ENCODE assay signal across 1 cellular context in the genomic region with DNA sequence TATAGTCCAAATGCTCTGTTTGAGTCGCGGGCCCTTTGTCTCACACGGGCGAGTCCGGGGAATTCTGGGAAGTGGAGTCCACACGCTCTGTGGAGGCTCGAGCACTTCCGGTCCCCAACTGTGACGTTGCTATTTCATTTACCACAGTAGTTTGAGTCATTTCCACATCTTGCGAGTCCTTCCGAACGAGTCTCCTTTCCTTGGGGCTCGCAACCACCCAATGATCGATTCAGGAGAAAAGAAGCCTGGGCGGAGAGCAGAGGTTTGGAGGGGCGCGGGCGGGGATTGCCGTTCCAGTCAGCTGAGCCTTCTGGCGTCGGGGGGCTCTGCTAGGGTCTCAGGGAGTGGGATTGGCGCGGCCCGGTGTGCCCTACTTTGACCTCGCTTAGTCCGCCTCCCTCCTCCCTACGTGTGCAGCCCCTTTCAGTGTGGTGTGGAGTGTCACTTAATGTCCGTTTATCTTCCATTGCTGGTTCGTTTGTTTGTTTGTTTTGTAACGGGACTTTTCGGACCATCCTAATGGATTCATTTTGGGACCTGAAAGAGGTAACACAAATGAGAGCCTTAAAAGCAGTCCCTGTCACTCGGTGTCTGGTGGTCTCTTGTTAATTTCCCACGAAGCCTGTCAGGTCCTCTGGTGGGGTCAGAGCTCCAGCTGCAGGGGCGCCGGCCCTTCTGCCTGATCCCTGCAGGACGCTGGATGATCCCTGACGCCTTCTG.
TF ChIP-seq lines count a peak whose summit lies in the region.

A gene (plus strand): TSS at position 163 of the 720 bp plus-strand sequence. CDS start 58 bp downstream, at position 221.

TF ChIP-seq in IMR-90, 13 proteins besides CTCF, POLR2A, EP300 and RAD21:
- no peak for TF ChIP-seq RFX5 (IDR thresholded peaks at IDR 0.05; ENCODE audit: low read depth, low read length)
- no peak for TF ChIP-seq MAZ (IDR thresholded peaks at IDR 0.05; ENCODE audit: borderline replicate concordance, low read depth, low read length)
- TF ChIP-seq CEBPB (IDR thresholded peaks at IDR 0.05; ENCODE audit: low read depth, low read length) = 0 out of 2 replicates have a peak, but pooled peaks have one; percentile 47
- TF ChIP-seq FOS (IDR thresholded peaks at IDR 0.05; ENCODE audit: low read depth, low read length) = 0 out of 2 replicates have a peak, but pooled peaks have one; percentile 7
- TF ChIP-seq NFE2L2 (IDR thresholded peaks at IDR 0.05; ENCODE audit: low read depth, low read length) = no peak; the same call in 1 of the 2 replicates
- no peak for TF ChIP-seq RCOR1 (IDR thresholded peaks at IDR 0.05; ENCODE audit: insufficient replicate concordance, low read length)
- TF ChIP-seq SMC3 (IDR thresholded peaks at IDR 0.05; ENCODE audit: low read depth, low read length) = no peak
- TF ChIP-seq, protein P1, sequence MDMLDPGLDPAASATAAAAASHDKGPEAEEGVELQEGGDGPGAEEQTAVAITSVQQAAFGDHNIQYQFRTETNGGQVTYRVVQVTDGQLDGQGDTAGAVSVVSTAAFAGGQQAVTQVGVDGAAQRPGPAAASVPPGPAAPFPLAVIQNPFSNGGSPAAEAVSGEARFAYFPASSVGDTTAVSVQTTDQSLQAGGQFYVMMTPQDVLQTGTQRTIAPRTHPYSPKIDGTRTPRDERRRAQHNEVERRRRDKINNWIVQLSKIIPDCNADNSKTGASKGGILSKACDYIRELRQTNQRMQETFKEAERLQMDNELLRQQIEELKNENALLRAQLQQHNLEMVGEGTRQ (IDR thresholded peaks at IDR 0.05; ENCODE audit: low read depth, low read length) = no peak
- TF ChIP-seq, protein P2, sequence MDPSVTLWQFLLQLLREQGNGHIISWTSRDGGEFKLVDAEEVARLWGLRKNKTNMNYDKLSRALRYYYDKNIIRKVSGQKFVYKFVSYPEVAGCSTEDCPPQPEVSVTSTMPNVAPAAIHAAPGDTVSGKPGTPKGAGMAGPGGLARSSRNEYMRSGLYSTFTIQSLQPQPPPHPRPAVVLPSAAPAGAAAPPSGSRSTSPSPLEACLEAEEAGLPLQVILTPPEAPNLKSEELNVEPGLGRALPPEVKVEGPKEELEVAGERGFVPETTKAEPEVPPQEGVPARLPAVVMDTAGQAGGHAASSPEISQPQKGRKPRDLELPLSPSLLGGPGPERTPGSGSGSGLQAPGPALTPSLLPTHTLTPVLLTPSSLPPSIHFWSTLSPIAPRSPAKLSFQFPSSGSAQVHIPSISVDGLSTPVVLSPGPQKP (IDR thresholded peaks at IDR 0.05; ENCODE audit: borderline replicate concordance, low read depth, low read length) = no peak
- TF ChIP-seq CHD1 (IDR thresholded peaks at IDR 0.05; ENCODE audit: low read depth, low read length) = no peak
- no peak for TF ChIP-seq MAFK (IDR thresholded peaks at IDR 0.05; ENCODE audit: low read depth, low read length)
- no peak for TF ChIP-seq BHLHE40 (IDR thresholded peaks at IDR 0.05; ENCODE audit: low read depth, low read length)
- TF ChIP-seq MXI1 (IDR thresholded peaks at IDR 0.05; ENCODE audit: borderline replicate concordance, low read depth, low read length) = no peak
